Comparison of ENCODE assay signal across 20 cellular contexts in the genomic region with DNA sequence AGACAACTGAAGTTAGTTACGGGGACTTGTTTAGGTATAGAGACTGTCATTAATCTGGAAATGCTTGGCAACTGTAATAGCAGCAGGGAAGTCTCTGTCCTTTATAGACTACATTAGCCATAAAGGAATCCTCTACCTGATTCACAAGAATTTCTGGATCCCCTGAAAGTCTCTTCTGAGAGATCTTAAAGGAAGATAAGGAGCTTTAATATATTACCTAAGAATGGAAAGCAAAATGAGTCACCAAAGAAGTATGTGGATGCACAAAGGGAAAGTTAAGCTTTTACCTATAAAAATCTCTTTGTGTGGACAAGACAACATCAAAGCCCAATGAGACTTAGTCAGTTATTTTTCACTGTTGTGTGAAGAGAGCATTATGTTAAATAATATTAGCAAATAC.
DNase-seq lines count a peak whose midpoint lies in the region; ATAC-seq, FAIRE-seq and TF ChIP-seq lines count a peak whose summit lies in the region.
"Had no signal": no experiment of that assay in that cellular context is flagged by ENCODE, and none has a peak within 500 bp of the region (broad histone marks: within the 10 kb centered on the region; RNA-seq: fewer than 3 reads in every experiment).

No MANE protein-coding gene starts in this region.

- H3K4me3 ChIP-seq in keratinocyte (ENCODE audit: control insufficient read depth in 2 of 3, extremely low read depth in 1 of 3, insufficient read depth in 2 of 3, low read depth in 1 of 3, low read length in 3 of 3), result no peak overlapping the region
- H3K4me3 ChIP-seq: K562 had no signal

- no peaks in the 10 kb centered on the region for H3K36me3 ChIP-seq in keratinocyte (ENCODE audit: control insufficient read depth in 2 of 2, extremely low read depth in 1 of 2, insufficient read depth in 2 of 2, low read length in 2 of 2)

- peak overlapping the region; percentile 43 for H3K4me2 ChIP-seq in keratinocyte (ENCODE audit: control insufficient read depth, extremely low read depth, insufficient read depth, low read depth, low read length)

- no peaks in the 10 kb centered on the region for H4K20me1 ChIP-seq in keratinocyte (ENCODE audit: control insufficient read depth, extremely low read depth, insufficient read depth, low read length)

- H3K9me3 ChIP-seq in keratinocyte (ENCODE audit: control insufficient read depth, low read depth, low read length), result no peaks in the 10 kb centered on the region

- peaks cover 9% of the 10 kb centered on the region for H3K4me1 ChIP-seq in keratinocyte (ENCODE audit: control insufficient read depth, extremely low read depth, insufficient read depth, low read length)

- TF ChIP-seq EP300 in Ishikawa (IDR thresholded peaks at IDR 0.05; ENCODE audit: borderline replicate concordance), result no peak

- FAIRE-seq in keratinocyte (lab: Jason Lieb, UNC), result peak; percentile 13
- no peak for FAIRE-seq in GM19239 (lab: Jason Lieb, UNC)
- FAIRE-seq: A204.1, K562 had no signal

- no peaks in the 10 kb centered on the region for H3K79me2 ChIP-seq in keratinocyte (ENCODE audit: control insufficient read depth, insufficient read depth, low read length)

- peak; percentile 46 for DNase-seq in A172 (ENCODE audit: low spot score)
- peak; percentile 25 for DNase-seq in astrocyte of the hippocampus (ENCODE audit: low read depth, low spot score)
- DNase-seq in keratinocyte (ENCODE audit: low read depth, low spot score), result peak; percentile 40
- DNase-seq in DMS79 (lab: John Stamatoyannopoulos, UW), result no peak
- DNase-seq in NCI-H1436 treated with DMSO at 0.1 percent for 48 hours (lab: John Stamatoyannopoulos, UW), result no peak
- DNase-seq in GM19239 (ENCODE audit: insufficient read length, low spot score), result no peak
- DNase-seq: activated CD4-positive, CD25-positive, alpha-beta regulatory T cell treated with anti-CD3 and anti-CD28 coated beads, Interleukin-2, amount 50 U/mL, for 72 hours; C1 segment of cervical spinal cord; central memory CD4-positive, alpha-beta T cell; DMS53; GOT3; kidney; NCI-H1048; NCI-H748 treated with DMSO at 0.1 percent for 48 hours; OCI-M1 had no signal

- no peak overlapping the region for H3K27ac ChIP-seq in keratinocyte (ENCODE audit: control insufficient read depth, insufficient read depth, low read length)

- dilution Hi-C loops in keratinocyte (cut with MboI; ENCODE audit: extremely low pct_ligation_motif_present, low sequenced_read_pairs), result no loop called here

- TF ChIP-seq CTCF in keratinocyte (optimal IDR thresholded peaks at IDR 0.05 in 1 of 3, IDR thresholded peaks at IDR 0.05 in 1 of 3, conservative IDR thresholded peaks at IDR 0.05 in 1 of 3; ENCODE audit: extremely low read depth in 1 of 3, insufficient read depth in 2 of 3, low read length in 3 of 3), result no peak

- ATAC-seq in HG02763 (IDR thresholded peaks at IDR 0.05; ENCODE audit: unreplicated experiment), result no peak
- ATAC-seq: K562; natural killer cell treated with Interleukin-12 subunit alpha and Interleukin-12 subunit beta and Interleukin-15 and Interleukin-18, amount 100 ng/mL, for 72 hours had no signal

- TF ChIP-seq RAD21 in Ishikawa (IDR thresholded peaks at IDR 0.05; ENCODE audit: low read depth), result no peak

- no peaks in the 10 kb centered on the region for H3K9me1 ChIP-seq in keratinocyte (ENCODE audit: control insufficient read depth, extremely low read depth, insufficient read depth, low read length)

- H2AFZ ChIP-seq in keratinocyte (ENCODE audit: control insufficient read depth, low read length), result no peak overlapping the region

- no peak overlapping the region for H3K9ac ChIP-seq in keratinocyte (ENCODE audit: control insufficient read depth, extremely low read depth, insufficient read depth, low read length)

- H3K27me3 ChIP-seq in keratinocyte (ENCODE audit: control insufficient read depth, extremely low read depth, insufficient read depth, low read length), result no peaks in the 10 kb centered on the region

TF ChIP-seq in Ishikawa, 13 proteins besides CTCF, POLR2A, EP300 and RAD21:
- TF ChIP-seq, protein P1, sequence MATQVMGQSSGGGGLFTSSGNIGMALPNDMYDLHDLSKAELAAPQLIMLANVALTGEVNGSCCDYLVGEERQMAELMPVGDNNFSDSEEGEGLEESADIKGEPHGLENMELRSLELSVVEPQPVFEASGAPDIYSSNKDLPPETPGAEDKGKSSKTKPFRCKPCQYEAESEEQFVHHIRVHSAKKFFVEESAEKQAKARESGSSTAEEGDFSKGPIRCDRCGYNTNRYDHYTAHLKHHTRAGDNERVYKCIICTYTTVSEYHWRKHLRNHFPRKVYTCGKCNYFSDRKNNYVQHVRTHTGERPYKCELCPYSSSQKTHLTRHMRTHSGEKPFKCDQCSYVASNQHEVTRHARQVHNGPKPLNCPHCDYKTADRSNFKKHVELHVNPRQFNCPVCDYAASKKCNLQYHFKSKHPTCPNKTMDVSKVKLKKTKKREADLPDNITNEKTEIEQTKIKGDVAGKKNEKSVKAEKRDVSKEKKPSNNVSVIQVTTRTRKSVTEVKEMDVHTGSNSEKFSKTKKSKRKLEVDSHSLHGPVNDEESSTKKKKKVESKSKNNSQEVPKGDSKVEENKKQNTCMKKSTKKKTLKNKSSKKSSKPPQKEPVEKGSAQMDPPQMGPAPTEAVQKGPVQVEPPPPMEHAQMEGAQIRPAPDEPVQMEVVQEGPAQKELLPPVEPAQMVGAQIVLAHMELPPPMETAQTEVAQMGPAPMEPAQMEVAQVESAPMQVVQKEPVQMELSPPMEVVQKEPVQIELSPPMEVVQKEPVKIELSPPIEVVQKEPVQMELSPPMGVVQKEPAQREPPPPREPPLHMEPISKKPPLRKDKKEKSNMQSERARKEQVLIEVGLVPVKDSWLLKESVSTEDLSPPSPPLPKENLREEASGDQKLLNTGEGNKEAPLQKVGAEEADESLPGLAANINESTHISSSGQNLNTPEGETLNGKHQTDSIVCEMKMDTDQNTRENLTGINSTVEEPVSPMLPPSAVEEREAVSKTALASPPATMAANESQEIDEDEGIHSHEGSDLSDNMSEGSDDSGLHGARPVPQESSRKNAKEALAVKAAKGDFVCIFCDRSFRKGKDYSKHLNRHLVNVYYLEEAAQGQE (IDR thresholded peaks at IDR 0.05; ENCODE audit: low read depth), result no peak
- TF ChIP-seq CEBPB (IDR thresholded peaks at IDR 0.05), result no peak
- no peak for TF ChIP-seq CREB1 (IDR thresholded peaks at IDR 0.05; ENCODE audit: low read depth)
- no peak for TF ChIP-seq NFIC (IDR thresholded peaks at IDR 0.05)
- TF ChIP-seq EGR1 (IDR thresholded peaks at IDR 0.05), result no peak
- TF ChIP-seq TEAD4 (IDR thresholded peaks at IDR 0.05), result peak; percentile 57; the same call in 1 of the 2 replicates

Comparison
In these comparisons a context has a peak if more than half of its experiments do, and no peak if none do; other contexts are left out.
1. DNase-seq: peak in A172 (single experiment), astrocyte of the hippocampus (single experiment) and keratinocyte (single experiment); none in DMS79 (single experiment), NCI-H1436 treated with DMSO at 0.1 percent for 48 hours (single experiment) and GM19239 (single experiment).